Comparison of ENCODE assay signal across 10 cellular contexts in the genomic region with DNA sequence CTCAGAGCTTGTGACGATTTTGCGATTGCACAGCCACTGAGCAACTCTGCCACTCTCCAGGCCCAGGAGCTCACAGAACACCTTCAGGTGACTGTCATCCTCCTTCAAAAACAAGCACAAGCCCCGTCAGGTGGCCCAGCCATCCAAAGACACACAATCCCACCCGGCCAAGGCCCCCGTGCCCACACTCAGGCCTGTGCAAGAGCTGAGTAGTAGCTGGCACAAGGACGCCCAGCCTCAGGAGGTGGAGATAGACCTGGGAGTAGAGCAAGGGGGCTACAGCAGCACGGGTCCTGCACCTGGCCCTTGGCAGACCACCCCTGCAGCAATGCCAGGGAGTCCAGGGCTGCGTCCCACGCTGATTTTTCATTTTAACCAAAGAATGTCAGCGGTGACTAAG. TPM values are rescaled to one million over a fixed set of nuclear protein-coding genes. Genes with fewer than 3 reads are reported as not detected.
A peak's percentile ranks its signal among the peaks of the same experiment; 100 is the strongest.
DNase-seq lines count a peak whose midpoint lies in the region; ATAC-seq, FAIRE-seq and TF ChIP-seq lines count a peak whose summit lies in the region.
"Had no signal": no experiment of that assay in that cellular context is flagged by ENCODE, and none has a peak within 500 bp of the region (broad histone marks: within the 10 kb centered on the region; RNA-seq: fewer than 3 reads in every experiment).

No MANE protein-coding gene starts in this region.

- H4K20me1 ChIP-seq in astrocyte (ENCODE audit: insufficient read depth, low read length), result no peaks in the 10 kb centered on the region

- H3K4me1 ChIP-seq in cardiac muscle cell (ENCODE audit: low read depth) (peaks cover 29% of the 10 kb centered on the region), astrocyte (ENCODE audit: insufficient read depth, low read length) (peaks cover 17% of the 10 kb centered on the region), upper lobe of left lung (peaks cover 11 to 25% (median 18%) of the 10 kb centered on the region in 4 donors)
- peaks cover 16 to 37% of the 10 kb centered on the region in 2 donors for H3K4me1 ChIP-seq in naive thymus-derived CD4-positive, alpha-beta T cell (ENCODE audit: control insufficient read depth in 2 of 2, insufficient read depth in 2 of 2, low read length in 2 of 2)

- no peaks in the 10 kb centered on the region for H3K36me3 ChIP-seq in cardiac muscle cell
- H3K36me3 ChIP-seq in astrocyte (ENCODE audit: insufficient read depth, low read length), result no peaks in the 10 kb centered on the region
- H3K36me3 ChIP-seq in naive thymus-derived CD4-positive, alpha-beta T cell (ENCODE audit: control insufficient read depth in 2 of 3, insufficient read depth in 3 of 3, low read length in 3 of 3), result no peaks in the 10 kb centered on the region
- H3K36me3 ChIP-seq in upper lobe of left lung, result peaks cover 0 to 6% (median 0%) of the 10 kb centered on the region in 4 donors

- intact Hi-C loops in cardiac septum (cut with DNase I), result no loop called here
- intact Hi-C loops in naive thymus-derived CD4-positive, alpha-beta T cell (cut with micrococcal nuclease), result no loop called here

- H3K79me2 ChIP-seq in astrocyte (ENCODE audit: insufficient read depth, low read length), result no peaks in the 10 kb centered on the region

- peaks cover 27% of the 10 kb centered on the region for H3K4me1 Mint-ChIP-seq in astrocyte (ENCODE audit: low read depth, unreplicated experiment)
- peaks cover 29 to 62% (median 43%) of the 10 kb centered on the region in 7 donors for H3K4me1 Mint-ChIP-seq in naive thymus-derived CD4-positive, alpha-beta T cell

- peak overlapping the region; percentile 45 for H3K9ac ChIP-seq in astrocyte (ENCODE audit: low read length)
- H3K9ac ChIP-seq: BLaER1 had no signal

- POLR2A ChIA-PET in naive thymus-derived CD4-positive, alpha-beta T cell (lab: Charles Lee), result no interaction called here

- TF ChIP-seq POLR2A in upper lobe of left lung (IDR thresholded peaks at IDR 0.05), result no peak

- DNase-seq in cardiac muscle cell (ENCODE audit: low read depth in 1 of 2, low spot score in 1 of 2), result no peak
- no peak for DNase-seq in cardiac septum (ENCODE audit: low spot score)
- DNase-seq in astrocyte (ENCODE audit: low read depth), result no peak
- no peak for DNase-seq in naive thymus-derived CD4-positive, alpha-beta T cell
- peak in 1 of 2 donors; percentile 64 for DNase-seq in upper lobe of left lung
- no peak for DNase-seq in activated gamma-delta T cell (lab: John Stamatoyannopoulos, UW)
- DNase-seq in DMS153 (lab: John Stamatoyannopoulos, UW), result no peak
- DNase-seq: NCI-H1048 had no signal

- H3K27ac ChIP-seq in cardiac muscle cell (peak overlapping the region; percentile 93), astrocyte (ENCODE audit: low read depth, low read length) (no peak overlapping the region), upper lobe of left lung (peak overlapping the region in 3 of 4 donors; percentile 35 to 72 (median 72))
- H3K27ac ChIP-seq in naive thymus-derived CD4-positive, alpha-beta T cell (ENCODE audit: low read depth, low read length), result no peak overlapping the region
- H3K27ac ChIP-seq: BLaER1 had no signal

- no peak for TF ChIP-seq EP300 in upper lobe of left lung (IDR thresholded peaks at IDR 0.05)

- H3K27me3 ChIP-seq in cardiac muscle cell (no peaks in the 10 kb centered on the region), astrocyte (ENCODE audit: insufficient read depth, low read length) (no peaks in the 10 kb centered on the region), upper lobe of left lung (no peaks in the 10 kb centered on the region)
- no peaks in the 10 kb centered on the region for H3K27me3 ChIP-seq in naive thymus-derived CD4-positive, alpha-beta T cell (ENCODE audit: control insufficient read depth in 2 of 2, insufficient read depth in 2 of 2, low read length in 2 of 2)
- H3K27me3 ChIP-seq: BLaER1 had no signal

- H3K27me3 Mint-ChIP-seq in astrocyte (ENCODE audit: low read depth, unreplicated experiment), result peaks cover 2% of the 10 kb centered on the region
- no peaks in the 10 kb centered on the region for H3K27me3 Mint-ChIP-seq in naive thymus-derived CD4-positive, alpha-beta T cell

- no peak overlapping the region for H3K4me3 Mint-ChIP-seq in astrocyte (ENCODE audit: unreplicated experiment)
- no peak overlapping the region for H3K4me3 Mint-ChIP-seq in naive thymus-derived CD4-positive, alpha-beta T cell

- no peaks in the 10 kb centered on the region for H3K9me3 Mint-ChIP-seq in astrocyte (ENCODE audit: unreplicated experiment)
- peaks cover 0 to 1% (median 0%) of the 10 kb centered on the region in 11 donors for H3K9me3 Mint-ChIP-seq in naive thymus-derived CD4-positive, alpha-beta T cell

- 98% methylated on average over 9 to 10 of the region's 10 CpGs for WGBS in upper lobe of left lung, 2 donors

- H3K9me3 ChIP-seq in cardiac muscle cell (ENCODE audit: low read depth) (no peaks in the 10 kb centered on the region), astrocyte (ENCODE audit: insufficient read depth, low read depth, low read length) (no peaks in the 10 kb centered on the region), upper lobe of left lung (no peaks in the 10 kb centered on the region)
- H3K9me3 ChIP-seq in naive thymus-derived CD4-positive, alpha-beta T cell (ENCODE audit: control insufficient read depth in 2 of 3, low read length in 3 of 3), result no peaks in the 10 kb centered on the region
- H3K9me3 ChIP-seq: BLaER1 had no signal

- TF ChIP-seq CTCF in cardiac muscle cell (IDR thresholded peaks at IDR 0.05; ENCODE audit: low read depth, low read length), result no peak
- no peak for TF ChIP-seq CTCF in astrocyte (IDR thresholded peaks at IDR 0.05; ENCODE audit: insufficient read depth, low read depth, low read length)
- no peak for TF ChIP-seq CTCF in upper lobe of left lung (IDR thresholded peaks at IDR 0.05)

- no peak overlapping the region for H3K4me2 ChIP-seq in astrocyte (ENCODE audit: low read length)

- CTCF ChIA-PET in naive thymus-derived CD4-positive, alpha-beta T cell (lab: Charles Lee), result interaction anchor here (10.8 kb wide), 1 partner anchor 472 kb away, joined by 113 read pairs; no protein-coding TSS in a partner anchor

- no peak for FAIRE-seq in astrocyte (lab: Jason Lieb, UNC)

- H3K4me3 ChIP-seq in cardiac muscle cell, result no peak overlapping the region
- H3K4me3 ChIP-seq in astrocyte (ENCODE audit: insufficient read depth, low read depth, low read length), result no peak overlapping the region
- H3K4me3 ChIP-seq in naive thymus-derived CD4-positive, alpha-beta T cell (ENCODE audit: low read length), result no peak overlapping the region
- no peak overlapping the region for H3K4me3 ChIP-seq in upper lobe of left lung
- H3K4me3 ChIP-seq: BLaER1 had no signal

- ATAC-seq in naive thymus-derived CD4-positive, alpha-beta T cell, result no peak
- ATAC-seq in upper lobe of left lung (ENCODE audit: low FRiP score in 2 of 2) (peak in 1 of 2 donors; percentile 1), HG03175 (IDR thresholded peaks at IDR 0.05; ENCODE audit: unreplicated experiment) (no peak)

- H3K36me3 Mint-ChIP-seq in astrocyte (ENCODE audit: low read depth, unreplicated experiment), result peaks cover 2% of the 10 kb centered on the region
- peaks cover 0 to 4% (median 0%) of the 10 kb centered on the region in 5 donors for H3K36me3 Mint-ChIP-seq in naive thymus-derived CD4-positive, alpha-beta T cell

- H3K27ac Mint-ChIP-seq in astrocyte (ENCODE audit: unreplicated experiment), result peak overlapping the region; percentile 75
- H3K27ac Mint-ChIP-seq in naive thymus-derived CD4-positive, alpha-beta T cell, result peak overlapping the region in 5 of 9 donors; percentile 64 to 87 (median 74)

- H2AFZ ChIP-seq in astrocyte (ENCODE audit: low read depth, low read length), result no peak overlapping the region

RNA-seq across cellular contexts. Expression of gene MYO5C, which starts 34.6 kb away (rescaled TPM):
- total RNA-seq in cardiac muscle cell (3.7 and 8.5 TPM in 2 replicates), cardiac septum (2.0 TPM), astrocyte (2.7 and 4.5 TPM in 2 replicates), upper lobe of left lung (100 to 1,000 TPM in 2 of 6 donors, 10 to 100 TPM in 4; 59.9 to 128 (median 84.5) TPM)
- polyA plus RNA-seq in cardiac muscle cell, result 1.0 and 2.9 TPM in 2 replicates
- 1 to 10 TPM in 1 of 5 experiments, under 1 TPM in 4; 0.19 to 1.3 (median 0.40) TPM for total RNA-seq in naive thymus-derived CD4-positive, alpha-beta T cell
- under 1 TPM in 1 of 2 donors, not detected in 1; 0.22 TPM for polyA plus RNA-seq in naive thymus-derived CD4-positive, alpha-beta T cell

Comparison
In these comparisons a context has a peak if more than half of its experiments do, and no peak if none do; other contexts are left out.
1. H3K27ac ChIP-seq: peak in cardiac muscle cell (single experiment) and upper lobe of left lung (3 of 4); none in astrocyte (single experiment) and naive thymus-derived CD4-positive, alpha-beta T cell (single experiment).